1 cellular context compared by ENCODE assay signal in the genomic region with DNA sequence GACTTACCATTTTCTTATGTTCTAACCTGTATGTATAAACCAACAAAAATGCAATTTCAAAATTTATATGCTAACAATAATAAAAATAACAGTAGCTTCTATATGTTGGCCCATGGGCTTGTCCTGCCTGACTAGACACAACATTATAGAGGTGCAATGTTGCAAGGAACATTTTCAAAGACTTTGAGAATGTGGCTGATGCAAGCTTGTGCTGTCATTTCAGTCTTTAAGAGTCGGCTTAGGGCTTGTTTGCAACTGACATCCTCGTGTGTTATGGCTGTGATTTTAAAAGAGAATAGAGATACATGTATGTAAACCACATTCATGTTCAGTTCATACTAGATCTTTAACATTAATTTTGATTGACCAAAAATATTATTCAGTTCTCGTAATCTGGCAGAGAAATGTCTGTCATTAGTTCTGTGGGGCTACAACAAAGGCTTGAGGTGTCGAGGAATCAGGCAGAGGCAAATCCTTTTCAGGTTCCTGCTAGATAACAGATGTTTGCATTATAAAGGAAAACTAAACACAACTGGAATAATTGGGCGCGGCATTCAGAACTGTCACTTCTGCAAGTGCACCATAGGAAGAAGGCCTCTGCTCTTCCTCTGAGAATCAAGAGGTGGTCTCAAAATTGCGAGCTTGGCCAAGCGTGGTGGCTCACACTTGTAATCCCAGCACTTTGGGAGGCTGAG.
TF ChIP-seq lines count a peak whose summit lies in the region.

No MANE protein-coding gene starts in this region.

TF ChIP-seq in HCT116, 20 proteins besides CTCF, POLR2A, EP300 and RAD21:
- TF ChIP-seq EGR1 (IDR thresholded peaks at IDR 0.05; ENCODE audit: low read depth) (no peak), ELF1 (IDR thresholded peaks at IDR 0.05; ENCODE audit: borderline replicate concordance, low read depth) (no peak), REST (IDR thresholded peaks at IDR 0.05; ENCODE audit: low read depth) (no peak), CEBPB (IDR thresholded peaks at IDR 0.05; ENCODE audit: low read depth) (no peak), CBX3 (IDR thresholded peaks at IDR 0.05; ENCODE audit: low read depth) (no peak), ZFX (IDR thresholded peaks at IDR 0.05) (no peak)
- TF ChIP-seq, protein P1, sequence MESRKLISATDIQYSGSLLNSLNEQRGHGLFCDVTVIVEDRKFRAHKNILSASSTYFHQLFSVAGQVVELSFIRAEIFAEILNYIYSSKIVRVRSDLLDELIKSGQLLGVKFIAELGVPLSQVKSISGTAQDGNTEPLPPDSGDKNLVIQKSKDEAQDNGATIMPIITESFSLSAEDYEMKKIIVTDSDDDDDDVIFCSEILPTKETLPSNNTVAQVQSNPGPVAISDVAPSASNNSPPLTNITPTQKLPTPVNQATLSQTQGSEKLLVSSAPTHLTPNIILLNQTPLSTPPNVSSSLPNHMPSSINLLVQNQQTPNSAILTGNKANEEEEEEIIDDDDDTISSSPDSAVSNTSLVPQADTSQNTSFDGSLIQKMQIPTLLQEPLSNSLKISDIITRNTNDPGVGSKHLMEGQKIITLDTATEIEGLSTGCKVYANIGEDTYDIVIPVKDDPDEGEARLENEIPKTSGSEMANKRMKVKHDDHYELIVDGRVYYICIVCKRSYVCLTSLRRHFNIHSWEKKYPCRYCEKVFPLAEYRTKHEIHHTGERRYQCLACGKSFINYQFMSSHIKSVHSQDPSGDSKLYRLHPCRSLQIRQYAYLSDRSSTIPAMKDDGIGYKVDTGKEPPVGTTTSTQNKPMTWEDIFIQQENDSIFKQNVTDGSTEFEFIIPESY (IDR thresholded peaks at IDR 0.05; ENCODE audit: extremely low read depth, insufficient replicate concordance, low read length), result no peak
